ENCODE assay signal across 10 cellular contexts in the genomic region with DNA sequence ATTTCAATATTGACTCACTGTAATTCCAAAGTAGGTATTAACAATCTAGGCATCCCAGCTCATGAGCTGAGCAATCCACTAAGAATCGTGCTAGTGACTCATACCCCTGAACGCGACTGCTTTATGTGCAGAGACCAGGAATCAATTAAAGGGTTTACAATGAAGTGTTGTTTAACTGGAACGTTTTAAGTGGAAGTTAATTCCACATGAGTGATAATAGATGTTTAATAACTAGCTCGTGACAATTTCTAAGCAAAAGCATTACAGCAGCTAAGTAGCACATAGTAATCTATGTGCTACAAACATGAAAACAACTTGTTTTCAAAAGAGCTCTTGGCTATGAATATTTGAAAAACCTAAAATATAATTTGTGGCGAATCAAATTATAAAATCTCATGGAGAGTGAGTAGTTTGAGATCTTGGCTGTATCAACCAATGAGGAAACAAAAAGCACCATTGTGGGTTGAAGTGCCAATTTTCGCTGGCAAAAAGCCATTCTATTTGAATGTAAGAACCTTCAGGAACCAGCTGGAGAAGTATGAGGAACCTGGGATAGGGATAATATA. TPM values are rescaled to one million over a fixed set of nuclear protein-coding genes. Genes with fewer than 3 reads are reported as not detected.
DNase-seq lines count a peak whose midpoint lies in the region; ATAC-seq, FAIRE-seq and TF ChIP-seq lines count a peak whose summit lies in the region.
"Had no signal": no experiment of that assay in that cellular context is flagged by ENCODE, and none has a peak within 500 bp of the region (broad histone marks: within the 10 kb centered on the region; RNA-seq: fewer than 3 reads in every experiment).

No MANE protein-coding gene starts in this region.

- H3K9me3 ChIP-seq in CD8-positive, alpha-beta memory T cell (ENCODE audit: low read length): no peaks in the 10 kb centered on the region

- no peaks in the 10 kb centered on the region for H3K4me1 Mint-ChIP-seq in T-helper 2 cell treated with Interferon-gamma antibody and Interleukin-4, amounts not matched to agents 5 μg/mL and 100 μg/mL, for 36 hours (ENCODE audit: low read depth)
- no peaks in the 10 kb centered on the region for H3K4me1 Mint-ChIP-seq in CD8-positive, alpha-beta memory T cell
- H3K4me1 Mint-ChIP-seq: memory B cell had no signal

- no peak overlapping the region for H3K27ac Mint-ChIP-seq in T-helper 2 cell treated with Interferon-gamma antibody and Interleukin-4, amounts not matched to agents 5 μg/mL and 100 μg/mL, for 36 hours
- no peak overlapping the region for H3K27ac Mint-ChIP-seq in CD8-positive, alpha-beta memory T cell
- H3K27ac Mint-ChIP-seq: memory B cell had no signal

- no peak overlapping the region for H3K4me3 ChIP-seq in BJ (ENCODE audit: low read depth, low read length)
- H3K4me3 ChIP-seq in CD8-positive, alpha-beta memory T cell (ENCODE audit: low read length): no peak overlapping the region

- H3K36me3 Mint-ChIP-seq in T-helper 2 cell treated with Interferon-gamma antibody and Interleukin-4, amounts not matched to agents 5 μg/mL and 100 μg/mL, for 36 hours (ENCODE audit: low read depth): no peaks in the 10 kb centered on the region
- no peaks in the 10 kb centered on the region for H3K36me3 Mint-ChIP-seq in CD8-positive, alpha-beta memory T cell
- H3K36me3 Mint-ChIP-seq: memory B cell had no signal

- no peak for TF ChIP-seq CTCF in BJ (IDR thresholded peaks at IDR 0.05; ENCODE audit: insufficient read depth, low read depth, low read length)

- no peaks in the 10 kb centered on the region for H3K9me3 Mint-ChIP-seq in T-helper 2 cell treated with Interferon-gamma antibody and Interleukin-4, amounts not matched to agents 5 μg/mL and 100 μg/mL, for 36 hours
- H3K9me3 Mint-ChIP-seq in CD8-positive, alpha-beta memory T cell: no peaks in the 10 kb centered on the region
- H3K9me3 Mint-ChIP-seq: memory B cell had no signal

- POLR2A ChIA-PET in BJ (lab: Charles Lee): interaction anchor here (0.6 to 0.7 kb wide), 2 partner anchors 15 to 69 kb away, joined by 3 to 7 read pairs; no protein-coding TSS in a partner anchor
- POLR2A ChIA-PET in CD8-positive, alpha-beta memory T cell (lab: Charles Lee): no interaction called here

- H3K27me3 Mint-ChIP-seq in T-helper 2 cell treated with Interferon-gamma antibody and Interleukin-4, amounts not matched to agents 5 μg/mL and 100 μg/mL, for 36 hours (ENCODE audit: low read depth): no peaks in the 10 kb centered on the region
- H3K27me3 Mint-ChIP-seq in CD8-positive, alpha-beta memory T cell: peaks cover 24 to 26% of the 10 kb centered on the region in 2 donors
- H3K27me3 Mint-ChIP-seq: memory B cell had no signal

- DNase-seq in BJ (ENCODE audit: low read depth) (peak; percentile 84), NCI-H1105 (lab: John Stamatoyannopoulos, UW) (peak; percentile 91), SK-MEL-5 (ENCODE audit: low read depth, low spot score) (peak; percentile 97)
- DNase-seq in T-helper 2 cell treated with Interferon-gamma antibody and Interleukin-4, amounts not matched to agents 5 μg/mL and 100 μg/mL, for 36 hours (ENCODE audit: low spot score): no peak
- no peak for DNase-seq in CD8-positive, alpha-beta memory T cell

- FAIRE-seq in islet of Langerhans (lab: Jason Lieb, UNC): peak; percentile 41

- no peaks in the 10 kb centered on the region for H3K36me3 ChIP-seq in BJ (ENCODE audit: control insufficient read depth, insufficient read depth, low read length)
- H3K36me3 ChIP-seq in CD8-positive, alpha-beta memory T cell (ENCODE audit: insufficient read depth, low read length): no peaks in the 10 kb centered on the region

- ATAC-seq in HG02763 (IDR thresholded peaks at IDR 0.05; ENCODE audit: unreplicated experiment): no peak
- no peak for ATAC-seq in HG02970 (IDR thresholded peaks at IDR 0.05; ENCODE audit: low FRiP score, unreplicated experiment)

- in situ Hi-C loops in SK-MEL-5 (cut with HindIII; ENCODE audit: low pct_unique_long_range_greater_than_20kb, low sequenced_read_pairs): no loop called here

- H3K4me3 Mint-ChIP-seq in T-helper 2 cell treated with Interferon-gamma antibody and Interleukin-4, amounts not matched to agents 5 μg/mL and 100 μg/mL, for 36 hours: no peak overlapping the region
- H3K4me3 Mint-ChIP-seq in CD8-positive, alpha-beta memory T cell: no peak overlapping the region
- H3K4me3 Mint-ChIP-seq: memory B cell had no signal

- no peak overlapping the region for H3K27ac ChIP-seq in CD8-positive, alpha-beta memory T cell (ENCODE audit: low read depth, low read length)
- H3K27ac ChIP-seq: HL-60 had no signal

- CTCF ChIA-PET in BJ (lab: Yijun Ruan, JAX): interaction anchor here (0.6 to 1.5 kb wide), 4 partner anchors 20 to 201 kb away, joined by 3 to 8 read pairs (median 4); no protein-coding TSS in a partner anchor
- CTCF ChIA-PET in CD8-positive, alpha-beta memory T cell (lab: Charles Lee): no interaction called here

- H3K27me3 ChIP-seq in BJ (ENCODE audit: control insufficient read depth, insufficient read depth, low read length): no peaks in the 10 kb centered on the region
- H3K27me3 ChIP-seq in CD8-positive, alpha-beta memory T cell (ENCODE audit: insufficient read depth, low read length, poor library complexity, severe bottlenecking): no peaks in the 10 kb centered on the region

- H3K4me1 ChIP-seq in CD8-positive, alpha-beta memory T cell (ENCODE audit: insufficient read depth, low read length): no peaks in the 10 kb centered on the region

RNA-seq across cellular contexts. Expression of gene GJC1, which starts 9.4 kb away (rescaled TPM):
- 26.5 and 32.2 TPM in 2 replicates for polyA plus RNA-seq in BJ (2011; rRNA removed)
- polyA minus RNA-seq in BJ (2011; rRNA and poly(A)+ RNA removed): 44.3 and 53.8 TPM in 2 replicates
- 20.9 and 21.1 TPM in 2 replicates for total RNA-seq in SK-MEL-5 (2014; rRNA removed; shearing (Covaris generic))
- 25.2 and 32.7 TPM in 2 replicates for polyA plus RNA-seq in SK-MEL-5 (2015; cell fraction: cytosol; rRNA removed)
- polyA plus RNA-seq in SK-MEL-5 (2015; cell fraction: nucleus; rRNA removed): 25.9 and 26.8 TPM in 2 replicates
- 10 to 100 TPM in 1 of 2 experiments, 1 to 10 TPM in 1; 9.4 to 10.2 TPM for total RNA-seq in CD8-positive, alpha-beta memory T cell
- not detected for polyA plus RNA-seq in CD8-positive, alpha-beta memory T cell

RNA-seq across cellular contexts. Expression of gene HIGD1B, which starts 27.0 kb away (rescaled TPM):
- not detected in 2 replicates for polyA plus RNA-seq in BJ (2011; rRNA removed)
- polyA minus RNA-seq in BJ (2011; rRNA and poly(A)+ RNA removed): not detected in 2 replicates
- total RNA-seq in SK-MEL-5 (2014; rRNA removed; shearing (Covaris generic)): not detected in 2 replicates
- polyA plus RNA-seq in SK-MEL-5 (2015; cell fraction: cytosol; rRNA removed): not detected in 2 replicates
- not detected in 2 replicates for polyA plus RNA-seq in SK-MEL-5 (2015; cell fraction: nucleus; rRNA removed)
- not detected for total RNA-seq in CD8-positive, alpha-beta memory T cell
- 0.56 TPM for polyA plus RNA-seq in CD8-positive, alpha-beta memory T cell

Comparison
In these comparisons a context has a peak if more than half of its experiments do, and no peak if none do; other contexts are left out.
1. DNase-seq: peak in BJ (single experiment), NCI-H1105 (single experiment) and SK-MEL-5 (single experiment); none in T-helper 2 cell treated with Interferon-gamma antibody and Interleukin-4, amounts not matched to agents 5 μg/mL and 100 μg/mL, for 36 hours (single experiment) and CD8-positive, alpha-beta memory T cell (0 of 5).